8 cellular contexts compared by ENCODE assay signal in the genomic region with DNA sequence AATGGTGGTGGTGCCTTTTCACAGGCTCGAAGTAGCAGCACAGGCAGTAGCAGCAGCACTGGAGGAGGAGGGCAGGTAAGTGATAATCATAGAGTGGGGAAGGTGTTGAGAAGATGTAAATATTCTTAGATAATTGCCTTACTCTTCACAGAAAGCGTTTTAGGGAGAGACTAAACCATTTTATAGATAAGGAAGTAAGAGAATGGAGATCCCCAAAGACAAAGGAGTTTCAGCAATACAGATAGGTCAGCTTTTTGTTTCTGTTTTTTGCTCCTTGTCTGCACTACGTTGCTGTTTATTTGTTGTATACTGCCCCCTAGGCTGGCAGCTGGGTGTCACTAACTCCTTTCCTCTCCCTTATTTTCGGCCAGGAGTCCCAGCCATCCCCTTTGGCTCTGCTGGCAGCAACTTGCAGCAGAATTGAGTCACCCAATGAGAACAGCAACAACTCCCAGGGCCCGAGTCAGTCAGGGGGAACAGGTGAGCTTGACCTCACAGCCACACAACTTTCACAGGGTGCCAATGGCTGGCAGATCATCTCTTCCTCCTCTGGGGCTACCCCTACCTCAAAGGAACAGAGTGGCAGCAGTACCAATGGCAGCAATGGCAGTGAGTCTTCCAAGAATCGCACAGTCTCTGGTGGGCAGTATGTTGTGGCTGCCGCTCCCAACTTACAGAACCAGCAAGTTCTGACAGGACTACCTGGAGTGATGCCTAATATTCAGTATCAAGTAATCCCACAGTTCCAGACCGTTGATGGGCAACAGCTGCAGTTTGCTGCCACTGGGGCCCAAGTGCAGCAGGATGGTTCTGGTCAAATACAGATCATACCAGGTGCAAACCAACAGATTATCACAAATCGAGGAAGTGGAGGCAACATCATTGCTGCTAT. TPM values are rescaled to one million over a fixed set of nuclear protein-coding genes. Genes with fewer than 3 reads are reported as not detected.
DNase-seq lines count a peak whose midpoint lies in the region; ATAC-seq and TF ChIP-seq lines count a peak whose summit lies in the region.
"Had no signal": no experiment of that assay in that cellular context is flagged by ENCODE, and none has a peak within 500 bp of the region (broad histone marks: within the 10 kb centered on the region; RNA-seq: fewer than 3 reads in every experiment).

No MANE protein-coding gene starts in this region.

- POLR2A ChIA-PET in activated CD4-positive, alpha-beta memory T cell treated with anti-CD3 and anti-CD28 coated beads, Interleukin-2, amount 10 ng/mL, durations not matched to agents 7 days and 5 days (lab: Charles Lee): interaction anchor here (0.7 to 2.5 kb wide), 9 partner anchors 13 to 113 kb away, joined by 3 to 12 read pairs (median 5); no protein-coding TSS in a partner anchor
- POLR2A ChIA-PET in naive thymus-derived CD4-positive, alpha-beta T cell (lab: Charles Lee): interaction anchor here (0.6 to 1.5 kb wide), 9 partner anchors 10 to 218 kb away, joined by 3 to 7 read pairs (median 4); no protein-coding TSS in a partner anchor

- peaks cover 54 to 75% (median 62%) of the 10 kb centered on the region in 3 donors for H3K4me1 ChIP-seq in esophagus squamous epithelium
- peaks cover 47 to 53% of the 10 kb centered on the region in 2 donors for H3K4me1 ChIP-seq in naive thymus-derived CD4-positive, alpha-beta T cell (ENCODE audit: control insufficient read depth in 2 of 2, insufficient read depth in 2 of 2, low read length in 2 of 2)

- peak overlapping the region; percentile 92 to 100 (median 100) for H3K27ac ChIP-seq in esophagus squamous epithelium
- H3K27ac ChIP-seq in naive thymus-derived CD4-positive, alpha-beta T cell (ENCODE audit: low read depth, low read length): peak overlapping the region; percentile 48

- CTCF ChIA-PET in activated CD4-positive, alpha-beta memory T cell treated with anti-CD3 and anti-CD28 coated beads, Interleukin-2, amount 10 ng/mL, durations not matched to agents 7 days and 5 days (lab: Charles Lee): interaction anchor here (0.9 to 2.9 kb wide), 15 partner anchors 20 to 127 kb away, joined by 3 to 61 read pairs (median 5); a partner anchor contains a TSS
- CTCF ChIA-PET in naive thymus-derived CD4-positive, alpha-beta T cell (lab: Charles Lee): interaction anchor here (0.6 to 5.5 kb wide), 7 partner anchors 15 to 225 kb away, joined by 3 to 31 read pairs (median 6); no protein-coding TSS in a partner anchor

- TF ChIP-seq CTCF in GM06990 (IDR thresholded peaks at IDR 0.05; ENCODE audit: insufficient read depth, low read length, poor library complexity, severe bottlenecking) (peak; percentile 59), esophagus squamous epithelium (IDR thresholded peaks at IDR 0.05) (peak in 4 of 6 experiments; percentile 44 to 75 (median 50))

- peak overlapping the region; percentile 86 for H3K27ac Mint-ChIP-seq in activated CD4-positive, alpha-beta memory T cell treated with anti-CD3 and anti-CD28 coated beads, Interleukin-2, amount 10 ng/mL, durations not matched to agents 7 days and 5 days
- peak overlapping the region; percentile 11 to 97 (median 83) for H3K27ac Mint-ChIP-seq in naive thymus-derived CD4-positive, alpha-beta T cell

- H3K9me3 Mint-ChIP-seq in activated CD4-positive, alpha-beta memory T cell treated with anti-CD3 and anti-CD28 coated beads, Interleukin-2, amount 10 ng/mL, durations not matched to agents 7 days and 5 days: no peaks in the 10 kb centered on the region
- H3K9me3 Mint-ChIP-seq in naive thymus-derived CD4-positive, alpha-beta T cell: peaks cover 0 to 2% (median 0%) of the 10 kb centered on the region in 11 donors

- DNase-seq in GM06990 (ENCODE audit: extremely low read depth, insufficient read length): peak; percentile 39
- DNase-seq in M059J (ENCODE audit: low read depth): peak; percentile 72
- DNase-seq in activated CD4-positive, alpha-beta memory T cell treated with anti-CD3 and anti-CD28 coated beads, Interleukin-2, amount 10 ng/mL, durations not matched to agents 7 days and 5 days: peak; percentile 69
- DNase-seq in esophagus squamous epithelium (lab: John Stamatoyannopoulos, UW): no peak
- peak in 7 of 9 donors; percentile 19 to 45 (median 30) for DNase-seq in naive thymus-derived CD4-positive, alpha-beta T cell
- no peak for DNase-seq in cerebellar nuclear complex (lab: John Stamatoyannopoulos, UW)

- H3K27me3 ChIP-seq in GM06990 (replicated peaks; ENCODE audit: control insufficient read depth, insufficient read depth, low read length): no peaks in the 10 kb centered on the region
- H3K27me3 ChIP-seq in esophagus squamous epithelium: no peaks in the 10 kb centered on the region
- no peaks in the 10 kb centered on the region for H3K27me3 ChIP-seq in naive thymus-derived CD4-positive, alpha-beta T cell (ENCODE audit: control insufficient read depth in 2 of 2, insufficient read depth in 2 of 2, low read length in 2 of 2)

- intact Hi-C loops in esophagus squamous epithelium (cut with DNase I): no loop called here
- intact Hi-C loops in naive thymus-derived CD4-positive, alpha-beta T cell (cut with micrococcal nuclease): loop anchor here (1.0 to 2.0 kb wide), 4 partner anchors 30 to 126 kb away; no protein-coding TSS in a partner anchor

- H3K4me1 Mint-ChIP-seq in activated CD4-positive, alpha-beta memory T cell treated with anti-CD3 and anti-CD28 coated beads, Interleukin-2, amount 10 ng/mL, durations not matched to agents 7 days and 5 days: peaks cover 47% of the 10 kb centered on the region
- H3K4me1 Mint-ChIP-seq in naive thymus-derived CD4-positive, alpha-beta T cell: peaks cover 31 to 59% (median 51%) of the 10 kb centered on the region in 7 donors

- peak overlapping the region; percentile 88 for H3K4me3 Mint-ChIP-seq in activated CD4-positive, alpha-beta memory T cell treated with anti-CD3 and anti-CD28 coated beads, Interleukin-2, amount 10 ng/mL, durations not matched to agents 7 days and 5 days
- H3K4me3 Mint-ChIP-seq in naive thymus-derived CD4-positive, alpha-beta T cell: peak overlapping the region; percentile 82 to 95 (median 86)

- no peak for TF ChIP-seq POLR2A in esophagus squamous epithelium (IDR thresholded peaks at IDR 0.05)

- no peak for ATAC-seq in naive thymus-derived CD4-positive, alpha-beta T cell
- no peak for ATAC-seq in GM18498 (IDR thresholded peaks at IDR 0.05; ENCODE audit: unreplicated experiment)

- H3K4me3 ChIP-seq in GM06990 (replicated peaks; ENCODE audit: low read depth, low read length): peak overlapping the region; percentile 69
- peak overlapping the region; percentile 57 to 89 (median 73) for H3K4me3 ChIP-seq in esophagus squamous epithelium
- H3K4me3 ChIP-seq in naive thymus-derived CD4-positive, alpha-beta T cell (ENCODE audit: low read length): peak overlapping the region; percentile 50

- H3K9me3 ChIP-seq in esophagus squamous epithelium: no peaks in the 10 kb centered on the region
- no peaks in the 10 kb centered on the region for H3K9me3 ChIP-seq in naive thymus-derived CD4-positive, alpha-beta T cell (ENCODE audit: control insufficient read depth in 2 of 3, low read length in 3 of 3)

- H3K36me3 ChIP-seq in GM06990 (ENCODE audit: control insufficient read depth, insufficient read depth, low read length) (peaks cover 11% of the 10 kb centered on the region), esophagus squamous epithelium (peaks cover 0 to 52% (median 13%) of the 10 kb centered on the region in 3 donors)
- H3K36me3 ChIP-seq in naive thymus-derived CD4-positive, alpha-beta T cell (ENCODE audit: control insufficient read depth in 2 of 3, insufficient read depth in 3 of 3, low read length in 3 of 3): peaks cover 0 to 25% (median 13%) of the 10 kb centered on the region in 3 experiments

- 18 to 20% methylated on average over 5 to 8 of the region's 9 CpGs for WGBS in esophagus squamous epithelium, 2 donors

- peaks cover 43% of the 10 kb centered on the region for H3K36me3 Mint-ChIP-seq in activated CD4-positive, alpha-beta memory T cell treated with anti-CD3 and anti-CD28 coated beads, Interleukin-2, amount 10 ng/mL, durations not matched to agents 7 days and 5 days (ENCODE audit: low read depth)
- peaks cover 0 to 32% (median 14%) of the 10 kb centered on the region in 5 donors for H3K36me3 Mint-ChIP-seq in naive thymus-derived CD4-positive, alpha-beta T cell

- no peaks in the 10 kb centered on the region for H3K27me3 Mint-ChIP-seq in activated CD4-positive, alpha-beta memory T cell treated with anti-CD3 and anti-CD28 coated beads, Interleukin-2, amount 10 ng/mL, durations not matched to agents 7 days and 5 days
- H3K27me3 Mint-ChIP-seq in naive thymus-derived CD4-positive, alpha-beta T cell: no peaks in the 10 kb centered on the region

RNA-seq across cellular contexts. Expression of a gene that starts 2.0 kb away (rescaled TPM):
- 26.2 and 41.5 TPM in 2 replicates for total RNA-seq in M059J (2014; rRNA removed; shearing (Covaris generic))
- total RNA-seq in activated CD4-positive, alpha-beta memory T cell treated with anti-CD3 and anti-CD28 coated beads, Interleukin-2, amount 10 ng/mL, durations not matched to agents 7 days and 5 days: 10 to 100 TPM; 77.1 to 85.6 TPM
- total RNA-seq in esophagus squamous epithelium: 10 to 100 TPM; 58.2 to 78.4 (median 62.0) TPM
- total RNA-seq in naive thymus-derived CD4-positive, alpha-beta T cell: 100 to 1,000 TPM in 2 of 5 experiments, 10 to 100 TPM in 3; 62.7 to 103 (median 79.6) TPM
- polyA plus RNA-seq in naive thymus-derived CD4-positive, alpha-beta T cell: 10 to 100 TPM; 10.2 to 13.6 TPM

RNA-seq across cellular contexts. Expression of a gene that starts 41.7 kb away (rescaled TPM):
- not detected in 2 replicates for total RNA-seq in M059J (2014; rRNA removed; shearing (Covaris generic))
- total RNA-seq in activated CD4-positive, alpha-beta memory T cell treated with anti-CD3 and anti-CD28 coated beads, Interleukin-2, amount 10 ng/mL, durations not matched to agents 7 days and 5 days: not detected
- total RNA-seq in esophagus squamous epithelium: under 1 TPM in 1 of 4 donors, not detected in 3; 0.76 TPM
- total RNA-seq in naive thymus-derived CD4-positive, alpha-beta T cell: not detected
- not detected for polyA plus RNA-seq in naive thymus-derived CD4-positive, alpha-beta T cell
- total RNA-seq: glomerular endothelial cell had no signal

RNA-seq across cellular contexts. Expression of a gene that starts 45.8 kb away (rescaled TPM):
- total RNA-seq in M059J (2014; rRNA removed; shearing (Covaris generic)): not detected in 2 replicates
- not detected for total RNA-seq in activated CD4-positive, alpha-beta memory T cell treated with anti-CD3 and anti-CD28 coated beads, Interleukin-2, amount 10 ng/mL, durations not matched to agents 7 days and 5 days
- not detected for total RNA-seq in esophagus squamous epithelium
- not detected for total RNA-seq in naive thymus-derived CD4-positive, alpha-beta T cell
- polyA plus RNA-seq in naive thymus-derived CD4-positive, alpha-beta T cell: under 1 TPM; 0.13 to 0.18 TPM
- total RNA-seq: glomerular endothelial cell had no signal

RNA-seq across cellular contexts. Expression of a gene that starts 59.5 kb away (rescaled TPM):
- total RNA-seq in M059J (2014; rRNA removed; shearing (Covaris generic)): 145 and 146 TPM in 2 replicates
- 100 to 1,000 TPM; 242 to 246 TPM for total RNA-seq in activated CD4-positive, alpha-beta memory T cell treated with anti-CD3 and anti-CD28 coated beads, Interleukin-2, amount 10 ng/mL, durations not matched to agents 7 days and 5 days
- total RNA-seq in esophagus squamous epithelium: 10 to 100 TPM; 24.9 to 72.9 (median 51.1) TPM
- total RNA-seq in naive thymus-derived CD4-positive, alpha-beta T cell: 100 to 1,000 TPM; 147 to 215 (median 201) TPM
- 100 to 1,000 TPM; 493 to 529 TPM for polyA plus RNA-seq in naive thymus-derived CD4-positive, alpha-beta T cell

Comparison
In these comparisons a context has a peak if more than half of its experiments do, and no peak if none do; other contexts are left out.
1. DNase-seq: peak in GM06990 (single experiment), M059J (single experiment), activated CD4-positive, alpha-beta memory T cell treated with anti-CD3 and anti-CD28 coated beads, Interleukin-2, amount 10 ng/mL, durations not matched to agents 7 days and 5 days (single experiment) and naive thymus-derived CD4-positive, alpha-beta T cell (7 of 9); none in esophagus squamous epithelium (single experiment) and cerebellar nuclear complex (0 of 2).
2. Peak in every context shown above with its lines, with median percentiles within 50 percentile points of each other: H3K4me3 ChIP-seq.